In genomic region chr4:4874254-4874653, GRCh38 we compare ENCODE assay signal across 36 cellular contexts. TPM values are rescaled to one million over a fixed set of nuclear protein-coding genes. Genes with fewer than 3 reads are reported as not detected.
"Had no signal": no experiment of that assay in that cellular context is flagged by ENCODE, and none has a peak within 500 bp of the region (broad histone marks: within the 10 kb centered on the region; RNA-seq: fewer than 3 reads in every experiment).

No MANE protein-coding gene starts in this region.

- H3K27ac Mint-ChIP-seq: activated B cell treated with CpG ODN at 0.5 μM for 24 hours; activated CD4-positive, alpha-beta memory T cell treated with anti-CD3 and anti-CD28 coated beads for 36 hours; activated CD4-positive, alpha-beta T cell treated with anti-CD3 and anti-CD28 coated beads, Interleukin-2, amount 10 ng/mL, durations not matched to agents 24 days and 14 days; activated CD8-positive, alpha-beta T cell treated with anti-CD3 and anti-CD28 coated beads for 36 hours; activated naive CD4-positive, alpha-beta T cell treated with anti-CD3 and anti-CD28 coated beads for 36 hours; activated naive CD4-positive, alpha-beta T cell treated with anti-CD3 and anti-CD28 coated beads, Interleukin-2, amount 50 U/mL, for 72 hours; activated naive CD8-positive, alpha-beta T cell treated with anti-CD3 and anti-CD28 coated beads for 36 hours; activated T-cell treated with anti-CD3 and anti-CD28 coated beads, Interleukin-2, amount 50 U/mL, for 72 hours; activated T-helper 1 cell treated with anti-CD3 and anti-CD28 coated beads, Interleukin-12 subunit alpha, Interleukin-12 subunit beta, Interleukin-2, Interleukin-4 antibody, amounts not matched to agents 30 ng/mL and 10 ng/mL and 1 ng/mL, durations not matched to agents 14 hours and 24 hours and 36 hours; activated T-helper 17 cell treated with anti-CD3 and anti-CD28 coated beads, Interleukin-2, amount 50 U/mL, for 72 hours; T-helper 1 cell treated with Interleukin-12 subunit alpha and Interleukin-12 subunit beta and Interleukin-4 antibody, amounts not matched to agents 30 μg/mL and 1 μg/mL, for 36 hours; T-helper 2 cell treated with Interferon-gamma antibody and Interleukin-4, amounts not matched to agents 5 μg/mL and 100 μg/mL, for 36 hours had no signal

- H3K9me3 Mint-ChIP-seq: activated CD4-positive, alpha-beta memory T cell treated with anti-CD3 and anti-CD28 coated beads for 36 hours; activated CD4-positive, alpha-beta T cell treated with anti-CD3 and anti-CD28 coated beads, Interleukin-2, amount 10 ng/mL, durations not matched to agents 24 days and 14 days; activated CD8-positive, alpha-beta T cell treated with anti-CD3 and anti-CD28 coated beads for 36 hours; activated naive CD4-positive, alpha-beta T cell treated with anti-CD3 and anti-CD28 coated beads for 36 hours; activated naive CD4-positive, alpha-beta T cell treated with anti-CD3 and anti-CD28 coated beads, Interleukin-2, amount 50 U/mL, for 72 hours; activated naive CD8-positive, alpha-beta T cell treated with anti-CD3 and anti-CD28 coated beads for 36 hours; activated T-cell treated with anti-CD3 and anti-CD28 coated beads, Interleukin-2, amount 50 U/mL, for 4 hours; activated T-cell treated with anti-CD3 and anti-CD28 coated beads, Interleukin-2, amount 50 U/mL, for 72 hours; activated T-helper 1 cell treated with anti-CD3 and anti-CD28 coated beads, Interleukin-12 subunit alpha, Interleukin-12 subunit beta, Interleukin-2, Interleukin-4 antibody, amounts not matched to agents 30 ng/mL and 10 ng/mL and 1 ng/mL, durations not matched to agents 14 hours and 24 hours and 36 hours; activated T-helper 17 cell treated with anti-CD3 and anti-CD28 coated beads, Interleukin-2, amount 50 U/mL, for 72 hours; central memory CD8-positive, alpha-beta T cell; T-helper 1 cell treated with Interleukin-12 subunit alpha and Interleukin-12 subunit beta and Interleukin-4 antibody, amounts not matched to agents 30 μg/mL and 1 μg/mL, for 36 hours; T-helper 2 cell treated with Interferon-gamma antibody and Interleukin-4, amounts not matched to agents 5 μg/mL and 100 μg/mL, for 36 hours had no signal

- ATAC-seq: activated CD8-positive, alpha-beta T cell treated with anti-CD3 and anti-CD28 coated beads for 36 hours; activated naive CD4-positive, alpha-beta T cell treated with anti-CD3 and anti-CD28 coated beads, Interleukin-2, amount 50 U/mL, for 72 hours; activated T-cell treated with anti-CD3 and anti-CD28 coated beads, Interleukin-2, amount 50 U/mL, for 4 hours; activated T-cell treated with anti-CD3 and anti-CD28 coated beads, Interleukin-2, amount 50 U/mL, for 72 hours; activated T-helper 17 cell treated with anti-CD3 and anti-CD28 coated beads, Interleukin-2, amount 50 U/mL, for 72 hours; body of pancreas had no signal

- H3K36me3 ChIP-seq: adrenal gland, brain microvascular endothelial cell, breast epithelium had no signal

- H3K4me1 Mint-ChIP-seq: activated CD4-positive, alpha-beta T cell treated with anti-CD3 and anti-CD28 coated beads, Interleukin-2, amount 10 ng/mL, durations not matched to agents 24 days and 14 days had no signal

- H3K4me1 ChIP-seq: adrenal gland, body of pancreas, breast epithelium had no signal

- DNase-seq: activated B cell treated with CpG ODN at 0.5 μM for 24 hours; activated CD4-positive, alpha-beta memory T cell treated with anti-CD3 and anti-CD28 coated beads for 36 hours; activated CD4-positive, alpha-beta T cell treated with anti-CD3 and anti-CD28 coated beads for 4 hours; activated CD4-positive, alpha-beta T cell treated with anti-CD3 and anti-CD28 coated beads, Interleukin-2, amount 10 ng/mL, durations not matched to agents 24 days and 14 days; activated CD4-positive, alpha-beta T cell treated with anti-CD3 and anti-CD28 coated beads, Interleukin-2, amount 50 U/mL, for 1 hour; activated CD4-positive, alpha-beta T cell treated with anti-CD3 and anti-CD28 coated beads, Interleukin-2, amount 50 U/mL, for 4 hours; activated CD4-positive, CD25-positive, alpha-beta regulatory T cell treated with anti-CD3 and anti-CD28 coated beads, Interleukin-2, amount 50 U/mL, for 72 hours; activated CD8-positive, alpha-beta memory T cell treated with anti-CD3 and anti-CD28 coated beads, Interleukin-2, amount 50 U/mL, for 4 hours; activated CD8-positive, alpha-beta T cell treated with anti-CD3 and anti-CD28 coated beads for 36 hours; activated effector memory CD4-positive, alpha-beta T cell treated with anti-CD3 and anti-CD28 coated beads, Interleukin-2, amount 50 U/mL, for 16 hours; activated gamma-delta T cell treated with Interleukin-2 at 50 U/mL for 16 hours; activated naive CD4-positive, alpha-beta T cell; activated naive CD4-positive, alpha-beta T cell treated with anti-CD3 and anti-CD28 coated beads for 36 hours; activated naive CD4-positive, alpha-beta T cell treated with anti-CD3 and anti-CD28 coated beads, Interleukin-2, amount 50 U/mL, for 16 hours; activated naive CD8-positive, alpha-beta T cell treated with anti-CD3 and anti-CD28 coated beads for 36 hours; activated T-cell treated with anti-CD3 and anti-CD28 coated beads for 4 hours; activated T-cell treated with anti-CD3 and anti-CD28 coated beads, Interleukin-2, amount 50 U/mL, for 1 hour; activated T-cell treated with anti-CD3 and anti-CD28 coated beads, Interleukin-2, amount 50 U/mL, for 4 hours; activated T-cell treated with anti-CD3 and anti-CD28 coated beads, Interleukin-2, amount 50 U/mL, for 72 hours; adrenal gland; amniotic stem cell; aorta; body of pancreas; brain microvascular endothelial cell; caudate nucleus; cerebellar nuclear complex; T-helper 1 cell; T-helper 2 cell; T-helper 9 cell had no signal

- H3K4me3 Mint-ChIP-seq: activated B cell treated with CpG ODN at 0.5 μM for 24 hours; activated CD4-positive, alpha-beta memory T cell treated with anti-CD3 and anti-CD28 coated beads for 36 hours; activated CD4-positive, alpha-beta T cell treated with anti-CD3 and anti-CD28 coated beads, Interleukin-2, amount 10 ng/mL, durations not matched to agents 24 days and 14 days; activated CD8-positive, alpha-beta T cell treated with anti-CD3 and anti-CD28 coated beads for 36 hours; activated naive CD4-positive, alpha-beta T cell treated with anti-CD3 and anti-CD28 coated beads for 36 hours; activated naive CD8-positive, alpha-beta T cell treated with anti-CD3 and anti-CD28 coated beads for 36 hours; activated T-cell treated with anti-CD3 and anti-CD28 coated beads, Interleukin-2, amount 50 U/mL, for 4 hours; activated T-cell treated with anti-CD3 and anti-CD28 coated beads, Interleukin-2, amount 50 U/mL, for 72 hours; activated T-helper 1 cell treated with anti-CD3 and anti-CD28 coated beads, Interleukin-12 subunit alpha, Interleukin-12 subunit beta, Interleukin-2, Interleukin-4 antibody, amounts not matched to agents 30 ng/mL and 10 ng/mL and 1 ng/mL, durations not matched to agents 14 hours and 24 hours and 36 hours; activated T-helper 17 cell treated with anti-CD3 and anti-CD28 coated beads, Interleukin-2, amount 50 U/mL, for 72 hours; central memory CD8-positive, alpha-beta T cell; T-helper 1 cell treated with Interleukin-12 subunit alpha and Interleukin-12 subunit beta and Interleukin-4 antibody, amounts not matched to agents 30 μg/mL and 1 μg/mL, for 36 hours; T-helper 2 cell treated with Interferon-gamma antibody and Interleukin-4, amounts not matched to agents 5 μg/mL and 100 μg/mL, for 36 hours had no signal

- H3K36me3 Mint-ChIP-seq: activated CD4-positive, alpha-beta memory T cell treated with anti-CD3 and anti-CD28 coated beads for 36 hours; activated naive CD8-positive, alpha-beta T cell treated with anti-CD3 and anti-CD28 coated beads for 36 hours had no signal

- H3K9me3 ChIP-seq: adrenal gland, body of pancreas, breast epithelium had no signal

- H3K27ac ChIP-seq: adrenal gland, body of pancreas, brain microvascular endothelial cell, breast epithelium had no signal

- H3K4me3 ChIP-seq: adrenal gland, body of pancreas, breast epithelium had no signal

RNA-seq across cellular contexts. Expression of gene MSX1, which starts 14.8 kb away (rescaled TPM):
- total RNA-seq: activated B cell treated with CpG ODN at 0.5 μM for 24 hours; activated CD4-positive, alpha-beta T cell treated with anti-CD3 and anti-CD28 coated beads, Interleukin-2, amount 10 ng/mL, durations not matched to agents 24 days and 14 days; activated naive CD4-positive, alpha-beta T cell treated with anti-CD3 and anti-CD28 coated beads for 36 hours; activated naive CD4-positive, alpha-beta T cell treated with anti-CD3 and anti-CD28 coated beads, Interleukin-2, amount 50 U/mL, for 72 hours; activated T-cell treated with anti-CD3 and anti-CD28 coated beads, Interleukin-2, amount 50 U/mL, for 72 hours; activated T-helper 1 cell treated with anti-CD3 and anti-CD28 coated beads, Interleukin-12 subunit alpha, Interleukin-12 subunit beta, Interleukin-2, Interleukin-4 antibody, amounts not matched to agents 30 ng/mL and 10 ng/mL and 1 ng/mL, durations not matched to agents 14 hours and 24 hours and 36 hours; activated T-helper 17 cell treated with anti-CD3 and anti-CD28 coated beads, Interleukin-2, amount 50 U/mL, for 72 hours had no signal
